Comparison of ENCODE assay signal across 8 cellular contexts in genomic region chr1:32651461-32652073, GRCh38. TPM values are rescaled to one million over a fixed set of nuclear protein-coding genes. Genes with fewer than 3 reads are reported as not detected.
A peak's percentile ranks its signal among the peaks of the same experiment; 100 is the strongest.
DNase-seq lines count a peak whose midpoint lies in the region; ATAC-seq and TF ChIP-seq lines count a peak whose summit lies in the region.

No MANE protein-coding gene starts in this region.

- peaks cover 44% of the 10 kb centered on the region for H3K4me1 Mint-ChIP-seq in T-helper 1 cell treated with Interleukin-12 subunit alpha and Interleukin-12 subunit beta and Interleukin-4 antibody, amounts not matched to agents 30 μg/mL and 1 μg/mL, for 36 hours (ENCODE audit: low read depth)

- no peaks in the 10 kb centered on the region for H3K27me3 Mint-ChIP-seq in T-helper 1 cell treated with Interleukin-12 subunit alpha and Interleukin-12 subunit beta and Interleukin-4 antibody, amounts not matched to agents 30 μg/mL and 1 μg/mL, for 36 hours (ENCODE audit: low read depth)

- H3K4me1 ChIP-seq in iPS-18a (ENCODE audit: control insufficient read depth, low read depth, low read length) (peaks cover 12% of the 10 kb centered on the region), stomach (peaks cover 51 to 76% (median 70%) of the 10 kb centered on the region in 4 donors)

- ATAC-seq in HG03064 (IDR thresholded peaks at IDR 0.05; ENCODE audit: low read depth, unreplicated experiment), result peak; percentile 30
- ATAC-seq in HG03139 (IDR thresholded peaks at IDR 0.05; ENCODE audit: unreplicated experiment), result no peak

- no peaks in the 10 kb centered on the region for H3K27me3 ChIP-seq in iPS-18a (ENCODE audit: control insufficient read depth, insufficient read depth, low read length)
- H3K27me3 ChIP-seq in stomach, result no peaks in the 10 kb centered on the region

- peaks cover 43% of the 10 kb centered on the region for H3K36me3 ChIP-seq in iPS-18a (ENCODE audit: control insufficient read depth, low read depth, low read length)
- H3K36me3 ChIP-seq in stomach, result peaks cover 0 to 45% (median 35%) of the 10 kb centered on the region in 4 donors

- H3K27ac ChIP-seq in adipose tissue (ENCODE audit: low read depth, low read length) (peak overlapping the region; percentile 59), iPS-18a (ENCODE audit: low read length) (peak overlapping the region; percentile 97), stomach (peak overlapping the region; percentile 96 to 100 (median 99))

- H3K9me3 ChIP-seq in iPS-18a (ENCODE audit: control insufficient read depth, low read depth, low read length), result no peaks in the 10 kb centered on the region
- no peaks in the 10 kb centered on the region for H3K9me3 ChIP-seq in stomach

- intact Hi-C loops in stomach (cut with DNase I; ENCODE audit: low total_unique reads), result no loop called here

- no peaks in the 10 kb centered on the region for H3K9me3 Mint-ChIP-seq in T-helper 1 cell treated with Interleukin-12 subunit alpha and Interleukin-12 subunit beta and Interleukin-4 antibody, amounts not matched to agents 30 μg/mL and 1 μg/mL, for 36 hours

- H3K36me3 Mint-ChIP-seq in T-helper 1 cell treated with Interleukin-12 subunit alpha and Interleukin-12 subunit beta and Interleukin-4 antibody, amounts not matched to agents 30 μg/mL and 1 μg/mL, for 36 hours (ENCODE audit: low read depth), result peaks cover 44% of the 10 kb centered on the region

- H3K4me3 ChIP-seq in iPS-18a (ENCODE audit: low read length) (peak overlapping the region; percentile 94), stomach (peak overlapping the region; percentile 62 to 86 (median 70))

- WGBS in adipose tissue, 3 donors, result 0 to 1% (median 1%) methylated on average over 43 of the region's 43 CpGs
- 0 to 1% (median 1%) methylated on average over 41 to 43 of the region's 43 CpGs for WGBS in stomach, 5 donors

- DNase-seq in T-helper 1 cell (no peak), stomach (no peak), KBM-7 (no peak)

- H3K4me3 Mint-ChIP-seq in T-helper 1 cell treated with Interleukin-12 subunit alpha and Interleukin-12 subunit beta and Interleukin-4 antibody, amounts not matched to agents 30 μg/mL and 1 μg/mL, for 36 hours, result peak overlapping the region; percentile 90

- no peak for TF ChIP-seq CTCF in stomach (IDR thresholded peaks at IDR 0.05)

- no peak for TF ChIP-seq EP300 in stomach (IDR thresholded peaks at IDR 0.05)

- in situ Hi-C loops in KBM-7 (cut with MboI; ENCODE audit: low pct_unique_long_range_greater_than_20kb, low sequenced_read_pairs), result no loop called here

- H3K27ac Mint-ChIP-seq in T-helper 1 cell treated with Interleukin-12 subunit alpha and Interleukin-12 subunit beta and Interleukin-4 antibody, amounts not matched to agents 30 μg/mL and 1 μg/mL, for 36 hours, result peak overlapping the region; percentile 98

- TF ChIP-seq POLR2A in stomach (IDR thresholded peaks at IDR 0.05), result no peak

- peak overlapping the region; percentile 100 for H3K9ac ChIP-seq in iPS-18a (ENCODE audit: low read length)

RNA-seq across cellular contexts. Expression of gene RBBP4, which starts 0.6 kb away (rescaled TPM):
- 10 to 100 TPM; 41.3 to 45.5 (median 45.3) TPM for polyA plus RNA-seq in adipose tissue
- total RNA-seq in stomach, result 100 to 1,000 TPM in 3 of 5 donors, 10 to 100 TPM in 2; 43.2 to 226 (median 160) TPM
- polyA plus RNA-seq in stomach, result 10 to 100 TPM; 38.0 to 56.7 (median 41.4) TPM

RNA-seq across cellular contexts. Expression of gene ZBTB8OS, which starts 1.2 kb away (rescaled TPM):
- polyA plus RNA-seq in adipose tissue (10 to 100 TPM; 23.4 to 53.5 (median 35.9) TPM), stomach (10 to 100 TPM; 55.0 to 88.6 (median 65.9) TPM)
- 100 to 1,000 TPM in 1 of 5 donors, 10 to 100 TPM in 4; 10.4 to 151 (median 26.3) TPM for total RNA-seq in stomach

RNA-seq across cellular contexts. Expression of gene SYNC, which starts 51.0 kb away (rescaled TPM):
- polyA plus RNA-seq in adipose tissue (1 to 10 TPM in 2 of 3 donors, under 1 TPM in 1; 0.56 to 9.0 (median 5.6) TPM), stomach (10 to 100 TPM in 1 of 3 donors, 1 to 10 TPM in 2; 5.5 to 11.6 (median 6.0) TPM)
- total RNA-seq in stomach, result 10 to 100 TPM; 12.3 to 38.5 (median 22.8) TPM
